In genomic region chr9:69672828-69673640, GRCh38 we compare ENCODE assay signal across 8 cellular contexts. TPM values are rescaled to one million over a fixed set of nuclear protein-coding genes. Genes with fewer than 3 reads are reported as not detected.
DNase-seq lines count a peak whose midpoint lies in the region; ATAC-seq and TF ChIP-seq lines count a peak whose summit lies in the region.

No MANE protein-coding gene starts in this region.

- no peaks in the 10 kb centered on the region for H3K9me3 ChIP-seq in fibroblast of lung (ENCODE audit: control insufficient read depth, insufficient read depth, low read depth, low read length)

- peak overlapping the region; percentile 15 for H3K27ac Mint-ChIP-seq in activated T-helper 1 cell treated with anti-CD3 and anti-CD28 coated beads, Interleukin-12 subunit alpha, Interleukin-12 subunit beta, Interleukin-2, Interleukin-4 antibody, amounts not matched to agents 30 ng/mL and 10 ng/mL and 1 ng/mL, durations not matched to agents 14 hours and 24 hours and 36 hours
- peak overlapping the region in 1 of 6 donors; percentile 15 for H3K27ac Mint-ChIP-seq in naive B cell
- no peak overlapping the region for H3K27ac Mint-ChIP-seq in stimulated activated effector memory CD8-positive, alpha-beta T cell treated with anti-CD3 and anti-CD28 coated beads, Interleukin-12 subunit alpha, Interleukin-12 subunit beta, amount 100 ng/mL, for 72 hours

- H3K27ac ChIP-seq in fibroblast of lung (ENCODE audit: insufficient read depth, low read length), result peak overlapping the region; percentile 26

- H3K4me1 ChIP-seq in fibroblast of lung (ENCODE audit: control insufficient read depth, extremely low read depth, insufficient read depth, low read length), result peaks cover 6% of the 10 kb centered on the region

- peak overlapping the region; percentile 96 for H2AFZ ChIP-seq in fibroblast of lung (ENCODE audit: low read length)

- ATAC-seq in GM21529 (IDR thresholded peaks at IDR 0.05; ENCODE audit: unreplicated experiment) (peak; percentile 96), naive B cell (ENCODE audit: low read depth in 2 of 2) (peak; percentile 88)
- ATAC-seq in stimulated activated effector memory CD8-positive, alpha-beta T cell treated with anti-CD3 and anti-CD28 coated beads, Interleukin-12 subunit alpha, Interleukin-12 subunit beta, amount 100 ng/mL, for 72 hours, result peak; percentile 89

- peak; percentile 96 for DNase-seq in DMS 273 (lab: John Stamatoyannopoulos, UW; ENCODE audit: unreplicated experiment)
- peak; percentile 78 for DNase-seq in HuH-7.5 (ENCODE audit: low spot score)
- peak; percentile 87 for DNase-seq in OCI-M1 (lab: John Stamatoyannopoulos, UW)
- DNase-seq in activated T-helper 1 cell treated with anti-CD3 and anti-CD28 coated beads, Interleukin-12 subunit alpha, Interleukin-12 subunit beta, Interleukin-2, Interleukin-4 antibody, amounts not matched to agents 30 ng/mL and 10 ng/mL and 1 ng/mL, durations not matched to agents 14 hours and 24 hours and 36 hours (ENCODE audit: low spot score), result peak; percentile 65
- DNase-seq in fibroblast of lung (ENCODE audit: low read depth in 2 of 2), result peak; percentile 87 to 88
- DNase-seq in naive B cell, result peak; percentile 46
- DNase-seq in stimulated activated effector memory CD8-positive, alpha-beta T cell treated with anti-CD3 and anti-CD28 coated beads, Interleukin-12 subunit alpha, Interleukin-12 subunit beta, amount 100 ng/mL, for 72 hours (ENCODE audit: low spot score in 2 of 2), result peak; percentile 42 to 78

- H3K27me3 ChIP-seq in fibroblast of lung (ENCODE audit: control insufficient read depth, insufficient read depth, low read length), result no peaks in the 10 kb centered on the region

- peak overlapping the region; percentile 83 for H3K4me3 Mint-ChIP-seq in activated T-helper 1 cell treated with anti-CD3 and anti-CD28 coated beads, Interleukin-12 subunit alpha, Interleukin-12 subunit beta, Interleukin-2, Interleukin-4 antibody, amounts not matched to agents 30 ng/mL and 10 ng/mL and 1 ng/mL, durations not matched to agents 14 hours and 24 hours and 36 hours
- peak overlapping the region; percentile 73 to 91 (median 82) for H3K4me3 Mint-ChIP-seq in naive B cell
- peak overlapping the region; percentile 71 for H3K4me3 Mint-ChIP-seq in stimulated activated effector memory CD8-positive, alpha-beta T cell treated with anti-CD3 and anti-CD28 coated beads, Interleukin-12 subunit alpha, Interleukin-12 subunit beta, amount 100 ng/mL, for 72 hours

- H3K9me3 Mint-ChIP-seq in activated T-helper 1 cell treated with anti-CD3 and anti-CD28 coated beads, Interleukin-12 subunit alpha, Interleukin-12 subunit beta, Interleukin-2, Interleukin-4 antibody, amounts not matched to agents 30 ng/mL and 10 ng/mL and 1 ng/mL, durations not matched to agents 14 hours and 24 hours and 36 hours, result no peaks in the 10 kb centered on the region
- H3K9me3 Mint-ChIP-seq in naive B cell, result no peaks in the 10 kb centered on the region
- no peaks in the 10 kb centered on the region for H3K9me3 Mint-ChIP-seq in stimulated activated effector memory CD8-positive, alpha-beta T cell treated with anti-CD3 and anti-CD28 coated beads, Interleukin-12 subunit alpha, Interleukin-12 subunit beta, amount 100 ng/mL, for 72 hours

- H3K4me1 Mint-ChIP-seq in activated T-helper 1 cell treated with anti-CD3 and anti-CD28 coated beads, Interleukin-12 subunit alpha, Interleukin-12 subunit beta, Interleukin-2, Interleukin-4 antibody, amounts not matched to agents 30 ng/mL and 10 ng/mL and 1 ng/mL, durations not matched to agents 14 hours and 24 hours and 36 hours (ENCODE audit: low read depth), result peaks cover 7% of the 10 kb centered on the region
- peaks cover 11 to 12% (median 11%) of the 10 kb centered on the region in 3 donors for H3K4me1 Mint-ChIP-seq in naive B cell
- H3K4me1 Mint-ChIP-seq in stimulated activated effector memory CD8-positive, alpha-beta T cell treated with anti-CD3 and anti-CD28 coated beads, Interleukin-12 subunit alpha, Interleukin-12 subunit beta, amount 100 ng/mL, for 72 hours, result peaks cover 13% of the 10 kb centered on the region

- H3K4me2 ChIP-seq in fibroblast of lung (ENCODE audit: extremely low read depth, insufficient read depth, low read length), result peak overlapping the region; percentile 85

- no peaks in the 10 kb centered on the region for H3K36me3 ChIP-seq in fibroblast of lung (ENCODE audit: control insufficient read depth, insufficient read depth, low read length)

- no peaks in the 10 kb centered on the region for H3K36me3 Mint-ChIP-seq in activated T-helper 1 cell treated with anti-CD3 and anti-CD28 coated beads, Interleukin-12 subunit alpha, Interleukin-12 subunit beta, Interleukin-2, Interleukin-4 antibody, amounts not matched to agents 30 ng/mL and 10 ng/mL and 1 ng/mL, durations not matched to agents 14 hours and 24 hours and 36 hours (ENCODE audit: low read depth)
- no peaks in the 10 kb centered on the region for H3K36me3 Mint-ChIP-seq in naive B cell
- no peaks in the 10 kb centered on the region for H3K36me3 Mint-ChIP-seq in stimulated activated effector memory CD8-positive, alpha-beta T cell treated with anti-CD3 and anti-CD28 coated beads, Interleukin-12 subunit alpha, Interleukin-12 subunit beta, amount 100 ng/mL, for 72 hours

- H3K9ac ChIP-seq in fibroblast of lung (ENCODE audit: insufficient read depth, low read length), result peak overlapping the region; percentile 57

- peak; percentile 77 to 86 for TF ChIP-seq CTCF in fibroblast of lung (conservative IDR thresholded peaks at IDR 0.05 in 1 of 2, IDR thresholded peaks at IDR 0.05 in 1 of 2; ENCODE audit: low read depth in 1 of 2, low read length in 2 of 2)

- H3K27me3 Mint-ChIP-seq in activated T-helper 1 cell treated with anti-CD3 and anti-CD28 coated beads, Interleukin-12 subunit alpha, Interleukin-12 subunit beta, Interleukin-2, Interleukin-4 antibody, amounts not matched to agents 30 ng/mL and 10 ng/mL and 1 ng/mL, durations not matched to agents 14 hours and 24 hours and 36 hours (ENCODE audit: insufficient read depth), result peaks cover 42% of the 10 kb centered on the region
- H3K27me3 Mint-ChIP-seq in naive B cell, result peaks cover 28 to 48% (median 30%) of the 10 kb centered on the region in 3 donors

- peak overlapping the region; percentile 54 to 77 (median 69) for H3K4me3 ChIP-seq in fibroblast of lung (replicated peaks in 1 of 4; ENCODE audit: control extremely low read depth in 1 of 4, insufficient read depth in 1 of 4, low read depth in 3 of 4, low read length in 4 of 4)

- intact Hi-C loops in activated T-helper 1 cell treated with anti-CD3 and anti-CD28 coated beads, Interleukin-12 subunit alpha, Interleukin-12 subunit beta, Interleukin-2, Interleukin-4 antibody, amounts not matched to agents 30 ng/mL and 10 ng/mL and 1 ng/mL, durations not matched to agents 14 hours and 24 hours and 36 hours (cut with micrococcal nuclease), result loop anchor here (1.0 to 5.0 kb wide), 7 partner anchors 86 to 586 kb away; partner anchors contain the start of gene SMC5

- no peaks in the 10 kb centered on the region for H4K20me1 ChIP-seq in fibroblast of lung (ENCODE audit: control insufficient read depth, extremely low read depth, insufficient read depth, low read length)

- no peaks in the 10 kb centered on the region for H3K79me2 ChIP-seq in fibroblast of lung (ENCODE audit: control insufficient read depth, insufficient read depth, low read length)

RNA-seq across cellular contexts. Expression of gene APBA1, which starts 0.9 kb away (rescaled TPM):
- 2.4 and 3.5 TPM in 2 replicates for total RNA-seq in activated T-helper 1 cell treated with anti-CD3 and anti-CD28 coated beads, Interleukin-12 subunit alpha, Interleukin-12 subunit beta, Interleukin-2, Interleukin-4 antibody, amounts not matched to agents 30 ng/mL and 10 ng/mL and 1 ng/mL, durations not matched to agents 14 hours and 24 hours and 36 hours
- total RNA-seq in fibroblast of lung, result 5.4 and 8.8 TPM in 2 replicates
- 5.0 and 7.3 TPM in 2 replicates for polyA plus RNA-seq in fibroblast of lung
- polyA plus RNA-seq in fibroblast of lung (2012), result 7.0 and 8.0 TPM in 2 replicates
- polyA minus RNA-seq in fibroblast of lung (ENCODE audit: low replicate concordance), result 45.9 and 56.8 TPM in 2 replicates
- not detected for polyA plus RNA-seq in naive B cell (ENCODE audit: low read depth in 6 of 6)

Comparison
In these comparisons a context has a peak if more than half of its experiments do, and no peak if none do; other contexts are left out.
1. Peak in every context shown above with its lines: DNase-seq, ATAC-seq, H3K4me3 ChIP-seq and H3K27ac ChIP-seq.
2. DNase-seq: peak in every context shown above with its lines; median percentile 96 in DMS 273; 88 in fibroblast of lung; 87 in OCI-M1; 78 in HuH-7.5; 65 in activated T-helper 1 cell treated with anti-CD3 and anti-CD28 coated beads, Interleukin-12 subunit alpha, Interleukin-12 subunit beta, Interleukin-2, Interleukin-4 antibody, amounts not matched to agents 30 ng/mL and 10 ng/mL and 1 ng/mL, durations not matched to agents 14 hours and 24 hours and 36 hours; 60 in stimulated activated effector memory CD8-positive, alpha-beta T cell treated with anti-CD3 and anti-CD28 coated beads, Interleukin-12 subunit alpha, Interleukin-12 subunit beta, amount 100 ng/mL, for 72 hours; 46 in naive B cell.